21 cellular contexts compared by ENCODE assay signal in the genomic region with DNA sequence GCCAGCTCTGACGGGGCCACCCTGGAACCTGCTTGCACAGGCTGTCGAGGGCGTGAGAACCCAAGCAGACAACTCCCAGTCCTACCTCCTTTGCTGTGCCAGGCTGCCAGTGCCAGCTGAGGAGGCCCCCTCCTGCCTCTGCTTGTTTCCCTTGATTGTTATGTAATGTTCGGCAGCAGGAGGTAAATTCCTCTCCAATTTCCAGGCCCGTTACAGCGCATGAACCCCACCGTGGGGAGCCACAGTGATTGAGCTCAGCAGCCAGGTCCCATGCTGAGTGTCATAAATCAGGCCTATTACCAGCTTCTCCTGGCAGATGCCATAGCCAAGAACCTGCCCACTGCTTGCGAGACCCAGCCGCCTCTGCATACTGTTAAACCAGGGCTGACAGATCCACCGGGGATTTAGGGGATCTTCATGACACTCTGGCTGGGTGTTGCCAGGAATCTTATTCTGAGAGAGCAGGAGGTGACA.
DNase-seq lines count a peak whose midpoint lies in the region; ATAC-seq and TF ChIP-seq lines count a peak whose summit lies in the region.
"Had no signal": no experiment of that assay in that cellular context is flagged by ENCODE, and none has a peak within 500 bp of the region (broad histone marks: within the 10 kb centered on the region; RNA-seq: fewer than 3 reads in every experiment).

No MANE protein-coding gene starts in this region.

- TF ChIP-seq POLR2A in sigmoid colon (IDR thresholded peaks at IDR 0.05), result no peak

- no peaks in the 10 kb centered on the region for H3K27me3 ChIP-seq in sigmoid colon
- H3K27me3 ChIP-seq: ascending aorta had no signal

- peak overlapping the region in 2 of 4 donors; percentile 51 to 54 for H3K27ac ChIP-seq in sigmoid colon
- H3K27ac ChIP-seq: A549, ascending aorta, C4-2B had no signal

- TF ChIP-seq CTCF in sigmoid colon (IDR thresholded peaks at IDR 0.05) (no peak), GM13977 (IDR thresholded peaks at IDR 0.05; ENCODE audit: extremely low read depth, insufficient read depth, missing control alignments) (no peak)

- H3K4me1 ChIP-seq in sigmoid colon, result peaks cover 0 to 12% (median 6%) of the 10 kb centered on the region in 4 donors
- H3K4me1 ChIP-seq: A549, ascending aorta had no signal

- WGBS in sigmoid colon, 2 donors, result 59 to 73% methylated on average over 10 of the region's 10 CpGs

- DNase-seq in NCI-H2081 (lab: John Stamatoyannopoulos, UW) (peak; percentile 11 to 44), NCI-H2081 treated with DMSO at 0.1 percent for 48 hours (lab: John Stamatoyannopoulos, UW) (no peak), NCI-H2227 (lab: John Stamatoyannopoulos, UW; ENCODE audit: unreplicated experiment) (peak; percentile 78), sigmoid colon (peak; percentile 91), ecto neural progenitor cell (ENCODE audit: low spot score) (no peak), mesenteric fat pad (ENCODE audit: low spot score) (no peak), GM13977 (ENCODE audit: low spot score) (no peak)
- DNase-seq: activated CD4-positive, alpha-beta T cell treated with anti-CD3 and anti-CD28 coated beads, Interleukin-2, amount 10 ng/mL, durations not matched to agents 24 days and 14 days; activated naive CD4-positive, alpha-beta T cell treated with Interleukin-2 at 50 U/mL for 16 hours; hypothalamus; KBM-7; NCI-H1930; NK-92 treated with Interleukin-12 subunit alpha and Interleukin-12 subunit beta, amount 100 ng/mL, for 24 hours; right cardiac atrium; RPMI8226; stimulated activated CD4-positive, alpha-beta T cell treated with anti-CD3 and anti-CD28 coated beads, Interleukin-1b, Interleukin-23, amount 100 ng/mL, for 48 hours had no signal

- no peaks in the 10 kb centered on the region for H3K9me3 ChIP-seq in sigmoid colon
- H3K9me3 ChIP-seq: A549, ascending aorta had no signal

- ATAC-seq in esophagus mucosa, result peak; percentile 85
- ATAC-seq: A549, left colon had no signal

- H3K36me3 ChIP-seq in sigmoid colon, result no peaks in the 10 kb centered on the region
- H3K36me3 ChIP-seq: ascending aorta had no signal

- peak in 2 of 4 donors; percentile 15 to 69 for TF ChIP-seq EP300 in sigmoid colon (IDR thresholded peaks at IDR 0.05)

- no peak overlapping the region for H3K4me3 ChIP-seq in sigmoid colon
- H3K4me3 ChIP-seq: A549, ascending aorta had no signal

- in situ Hi-C loops in GM13977 (cut with MboI; ENCODE audit: low pct_unique_long_range_greater_than_20kb, low sequenced_read_pairs, unreplicated experiment), result loop anchor here (25.0 kb wide), 1 partner anchor 580 kb away; no protein-coding TSS in a partner anchor

- intact Hi-C loops in sigmoid colon (cut with DNase I), result loop anchor here (5.0 kb wide), 1 partner anchor 1405 kb away; the partner anchor contains the start of gene MAFB

Comparison
In these comparisons a context has a peak if more than half of its experiments do, and no peak if none do; other contexts are left out.
1. DNase-seq: peak in NCI-H2081 (2 of 2), NCI-H2227 (single experiment) and sigmoid colon (single experiment); none in NCI-H2081 treated with DMSO at 0.1 percent for 48 hours (single experiment), ecto neural progenitor cell (single experiment), mesenteric fat pad (single experiment) and GM13977 (single experiment).